ENCODE assay signal across 8 cellular contexts in genomic region chr20:17971571-17972013, GRCh38. TPM values are rescaled to one million over a fixed set of nuclear protein-coding genes. Genes with fewer than 3 reads are reported as not detected.
DNase-seq lines count a peak whose midpoint lies in the region; ATAC-seq lines count a peak whose summit lies in the region.

No MANE protein-coding gene starts in this region.

- H3K36me3 ChIP-seq in MG63 = peaks cover 36% of the 10 kb centered on the region

- peak; percentile 6 for DNase-seq in DMS114 treated with DMSO at 0.1 percent for 48 hours (lab: John Stamatoyannopoulos, UW; ENCODE audit: unreplicated experiment)
- peak; percentile 17 for DNase-seq in MG63
- DNase-seq in naive B cell = no peak
- no peak for DNase-seq in SKM-1 (lab: John Stamatoyannopoulos, UW; ENCODE audit: unreplicated experiment)
- DNase-seq in NCI-H345 treated with DMSO at 0.1 percent for 48 hours (lab: John Stamatoyannopoulos, UW; ENCODE audit: unreplicated experiment) = no peak
- no peak for DNase-seq in DMS53 (lab: John Stamatoyannopoulos, UW)
- no peak for DNase-seq in NCI-H2081 treated with DMSO at 0.1 percent for 48 hours (lab: John Stamatoyannopoulos, UW)

- ATAC-seq in naive B cell (ENCODE audit: low read depth in 2 of 2) = no peak

- intact Hi-C loops in dendritic cell treated with granulocyte-macrophage colony-stimulating factor and Interleukin-4, amounts not matched to agents 40 ng/mL and 50 ng/mL, for 4 days (cut with micrococcal nuclease) = loop anchor here (2.0 kb wide), 1 partner anchor 13 kb away; no protein-coding TSS in a partner anchor

- H3K27me3 Mint-ChIP-seq in dendritic cell treated with granulocyte-macrophage colony-stimulating factor and Interleukin-4, amounts not matched to agents 40 ng/mL and 50 ng/mL, for 4 days = no peaks in the 10 kb centered on the region
- H3K27me3 Mint-ChIP-seq in naive B cell = no peaks in the 10 kb centered on the region

- H3K27ac Mint-ChIP-seq in dendritic cell treated with granulocyte-macrophage colony-stimulating factor and Interleukin-4, amounts not matched to agents 40 ng/mL and 50 ng/mL, for 4 days = peak overlapping the region; percentile 63
- H3K27ac Mint-ChIP-seq in naive B cell = peak overlapping the region; percentile 70 to 96 (median 88)

- H3K9me3 ChIP-seq in MG63 = no peaks in the 10 kb centered on the region

- peak overlapping the region; percentile 59 for H3K4me3 Mint-ChIP-seq in dendritic cell treated with granulocyte-macrophage colony-stimulating factor and Interleukin-4, amounts not matched to agents 40 ng/mL and 50 ng/mL, for 4 days
- peak overlapping the region; percentile 87 to 100 (median 95) for H3K4me3 Mint-ChIP-seq in naive B cell

- no peaks in the 10 kb centered on the region for H3K9me3 Mint-ChIP-seq in dendritic cell treated with granulocyte-macrophage colony-stimulating factor and Interleukin-4, amounts not matched to agents 40 ng/mL and 50 ng/mL, for 4 days
- H3K9me3 Mint-ChIP-seq in naive B cell = no peaks in the 10 kb centered on the region

- no peaks in the 10 kb centered on the region for H3K27me3 ChIP-seq in MG63

- H3K4me3 ChIP-seq in MG63 = peak overlapping the region; percentile 96

- peaks cover 55% of the 10 kb centered on the region for H3K36me3 Mint-ChIP-seq in dendritic cell treated with granulocyte-macrophage colony-stimulating factor and Interleukin-4, amounts not matched to agents 40 ng/mL and 50 ng/mL, for 4 days (ENCODE audit: low read depth)
- peaks cover 6 to 11% of the 10 kb centered on the region in 2 donors for H3K36me3 Mint-ChIP-seq in naive B cell

- H3K4me1 Mint-ChIP-seq in dendritic cell treated with granulocyte-macrophage colony-stimulating factor and Interleukin-4, amounts not matched to agents 40 ng/mL and 50 ng/mL, for 4 days (ENCODE audit: low read depth) = peaks cover 52% of the 10 kb centered on the region
- peaks cover 39 to 70% (median 59%) of the 10 kb centered on the region in 3 donors for H3K4me1 Mint-ChIP-seq in naive B cell

RNA-seq across cellular contexts. Expression of gene MGME1, which starts 2.8 kb away (rescaled TPM):
- 20.6 and 23.5 TPM in 2 replicates for total RNA-seq in MG63 (2014; rRNA removed; shearing (Covaris generic); ENCODE audit: low replicate concordance)
- polyA plus RNA-seq in naive B cell (ENCODE audit: low read depth in 6 of 6) = 10 to 100 TPM; 16.3 to 99.1 (median 43.2) TPM

RNA-seq across cellular contexts. Expression of gene SNX5, which starts 3.0 kb away (rescaled TPM):
- total RNA-seq in MG63 (2014; rRNA removed; shearing (Covaris generic); ENCODE audit: low replicate concordance) = 78.5 and 99.6 TPM in 2 replicates
- polyA plus RNA-seq in naive B cell (ENCODE audit: low read depth in 6 of 6) = 100 to 1,000 TPM; 102 to 151 (median 122) TPM

Comparison
In these comparisons a context has a peak if more than half of its experiments do, and no peak if none do; other contexts are left out.
1. DNase-seq: peak in DMS114 treated with DMSO at 0.1 percent for 48 hours (single experiment) and MG63 (single experiment); none in naive B cell (single experiment), SKM-1 (single experiment), NCI-H345 treated with DMSO at 0.1 percent for 48 hours (single experiment), DMS53 (single experiment) and NCI-H2081 treated with DMSO at 0.1 percent for 48 hours (single experiment).